Comparison of ENCODE assay signal across 1 cellular context in genomic region chr21:45512626-45513002, GRCh38.
TF ChIP-seq lines count a peak whose summit lies in the region.

No MANE protein-coding gene starts in this region.

TF ChIP-seq in H1, 55 proteins besides CTCF, POLR2A, EP300 and RAD21:
- TF ChIP-seq KDM5A (IDR thresholded peaks at IDR 0.05; ENCODE audit: low read length): no peak
- no peak for TF ChIP-seq FOSL1 (IDR thresholded peaks at IDR 0.05; ENCODE audit: insufficient read depth, low read depth, low read length)
- no peak for TF ChIP-seq CHD1 (IDR thresholded peaks at IDR 0.05; ENCODE audit: low read depth, low read length)
- TF ChIP-seq YY1 (IDR thresholded peaks at IDR 0.05; ENCODE audit: low read depth, low read length): no peak
- no peak for TF ChIP-seq TAF1 (IDR thresholded peaks at IDR 0.05; ENCODE audit: low read depth, low read length)
- no peak for TF ChIP-seq KDM1A (IDR thresholded peaks at IDR 0.05; ENCODE audit: borderline replicate concordance, low read length)
- TF ChIP-seq ATF2 (IDR thresholded peaks at IDR 0.05; ENCODE audit: low read length): no peak
- TF ChIP-seq BRCA1 (IDR thresholded peaks at IDR 0.05; ENCODE audit: low read depth, low read length): no peak
- TF ChIP-seq HDAC2 (IDR thresholded peaks at IDR 0.05; ENCODE audit: borderline replicate concordance in 1 of 2, low read depth in 2 of 2, low read length in 2 of 2): no peak
